Comparison of ENCODE assay signal across 1 cellular context in the genomic region with DNA sequence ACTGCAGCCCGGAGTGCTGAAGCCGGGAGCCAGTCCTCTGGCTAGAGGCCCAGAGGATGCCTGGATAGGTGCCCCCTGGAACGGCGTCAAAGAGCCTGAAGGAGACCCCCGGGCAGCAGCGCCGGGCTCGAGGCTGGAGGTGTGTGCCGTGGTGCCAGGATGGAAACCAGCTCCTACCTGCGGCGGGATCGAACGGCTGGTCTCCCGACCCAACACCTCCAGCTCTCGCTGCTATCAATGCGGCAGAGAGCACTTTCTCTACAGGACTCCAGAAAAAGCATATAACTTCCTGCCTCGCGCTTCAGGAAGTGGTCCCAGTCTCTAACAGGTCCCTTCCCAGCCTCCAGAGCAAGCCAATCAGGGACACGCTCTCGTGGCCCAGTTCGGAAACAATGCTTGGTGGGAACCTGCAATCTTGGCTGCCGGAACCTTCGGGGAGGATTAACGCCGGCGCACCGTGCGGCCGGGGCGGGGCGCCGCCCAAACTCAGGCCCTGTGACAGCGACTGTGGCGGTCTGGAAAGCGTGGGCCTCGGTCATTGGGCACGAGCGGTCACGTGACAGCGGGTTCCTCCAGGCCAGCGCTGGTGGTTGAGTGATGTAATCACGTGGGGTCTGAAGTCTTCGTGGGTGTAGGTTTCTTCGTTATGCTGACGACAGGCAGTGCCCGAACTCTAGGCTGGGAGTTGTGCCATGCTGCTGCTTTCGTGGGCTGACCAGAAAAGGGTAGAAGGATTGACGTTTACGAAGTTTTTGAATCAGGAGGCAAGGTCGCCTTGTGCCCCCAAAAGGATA.
TF ChIP-seq lines count a peak whose summit lies in the region.

A gene (minus strand): TSS at position 281 of the 794 bp plus-strand sequence. CDS start 430 bp downstream, outside the sequence.

TF ChIP-seq in SK-N-SH, 30 proteins besides CTCF, POLR2A, EP300 and RAD21 (continued from another document):
- TF ChIP-seq, protein P1, sequence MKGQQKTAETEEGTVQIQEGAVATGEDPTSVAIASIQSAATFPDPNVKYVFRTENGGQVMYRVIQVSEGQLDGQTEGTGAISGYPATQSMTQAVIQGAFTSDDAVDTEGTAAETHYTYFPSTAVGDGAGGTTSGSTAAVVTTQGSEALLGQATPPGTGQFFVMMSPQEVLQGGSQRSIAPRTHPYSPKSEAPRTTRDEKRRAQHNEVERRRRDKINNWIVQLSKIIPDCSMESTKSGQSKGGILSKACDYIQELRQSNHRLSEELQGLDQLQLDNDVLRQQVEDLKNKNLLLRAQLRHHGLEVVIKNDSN (IDR thresholded peaks at IDR 0.05; ENCODE audit: borderline replicate concordance, low read depth), result peak; percentile 99
- TF ChIP-seq POLR2AphosphoS5 (IDR thresholded peaks at IDR 0.05; ENCODE audit: low read depth, low read length) (peak; percentile 79), SMC3 (IDR thresholded peaks at IDR 0.05; ENCODE audit: low read depth, low read length) (no peak), MEF2A (IDR thresholded peaks at IDR 0.05; ENCODE audit: borderline replicate concordance, low read depth) (no peak), RFX5 (IDR thresholded peaks at IDR 0.05; ENCODE audit: low read length) (peak; percentile 75), EZH2phosphoT487 (IDR thresholded peaks at IDR 0.05; ENCODE audit: borderline replicate concordance, low read depth) (no peak), GATA2 (CRISPR knock-in tag; IDR thresholded peaks at IDR 0.05) (peak; percentile 30; the same call in 1 of the 2 replicates), RXRA (IDR thresholded peaks at IDR 0.05; ENCODE audit: borderline replicate concordance, low read depth) (no peak), SIN3A (IDR thresholded peaks at IDR 0.05; ENCODE audit: borderline replicate concordance, low read depth, low read length) (peak; percentile 88; the same call in 1 of the 2 replicates), FOXM1 (IDR thresholded peaks at IDR 0.05; ENCODE audit: low read depth) (no peak), RCOR1 (IDR thresholded peaks at IDR 0.05; ENCODE audit: low read length) (peak; percentile 78), MXI1 (IDR thresholded peaks at IDR 0.05; ENCODE audit: low read depth, low read length) (peak; percentile 96), JUND (IDR thresholded peaks at IDR 0.05) (no peak), NFIC (IDR thresholded peaks at IDR 0.05; ENCODE audit: borderline replicate concordance) (no peak; the same call in 1 of the 2 replicates), NRF1 (IDR thresholded peaks at IDR 0.05; ENCODE audit: low read depth, low read length) (no peak), TAF1 (IDR thresholded peaks at IDR 0.05; ENCODE audit: borderline replicate concordance, low read depth, low read length) (peak; percentile 66), TCF12 (IDR thresholded peaks at IDR 0.05) (peak; percentile 43; the same call in 1 of the 2 replicates), ELF1 (IDR thresholded peaks at IDR 0.05) (peak; percentile 90), TEAD4 (IDR thresholded peaks at IDR 0.05; ENCODE audit: borderline replicate concordance, insufficient read depth) (no peak), YY1 (IDR thresholded peaks at IDR 0.05; ENCODE audit: low read depth) (0 out of 2 replicates have a peak, but pooled peaks have one; percentile 43)
- TF ChIP-seq, protein P2, sequence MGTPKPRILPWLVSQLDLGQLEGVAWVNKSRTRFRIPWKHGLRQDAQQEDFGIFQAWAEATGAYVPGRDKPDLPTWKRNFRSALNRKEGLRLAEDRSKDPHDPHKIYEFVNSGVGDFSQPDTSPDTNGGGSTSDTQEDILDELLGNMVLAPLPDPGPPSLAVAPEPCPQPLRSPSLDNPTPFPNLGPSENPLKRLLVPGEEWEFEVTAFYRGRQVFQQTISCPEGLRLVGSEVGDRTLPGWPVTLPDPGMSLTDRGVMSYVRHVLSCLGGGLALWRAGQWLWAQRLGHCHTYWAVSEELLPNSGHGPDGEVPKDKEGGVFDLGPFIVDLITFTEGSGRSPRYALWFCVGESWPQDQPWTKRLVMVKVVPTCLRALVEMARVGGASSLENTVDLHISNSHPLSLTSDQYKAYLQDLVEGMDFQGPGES (IDR thresholded peaks at IDR 0.05; ENCODE audit: low read depth, low read length), result peak; percentile 39
- TF ChIP-seq, protein P3, sequence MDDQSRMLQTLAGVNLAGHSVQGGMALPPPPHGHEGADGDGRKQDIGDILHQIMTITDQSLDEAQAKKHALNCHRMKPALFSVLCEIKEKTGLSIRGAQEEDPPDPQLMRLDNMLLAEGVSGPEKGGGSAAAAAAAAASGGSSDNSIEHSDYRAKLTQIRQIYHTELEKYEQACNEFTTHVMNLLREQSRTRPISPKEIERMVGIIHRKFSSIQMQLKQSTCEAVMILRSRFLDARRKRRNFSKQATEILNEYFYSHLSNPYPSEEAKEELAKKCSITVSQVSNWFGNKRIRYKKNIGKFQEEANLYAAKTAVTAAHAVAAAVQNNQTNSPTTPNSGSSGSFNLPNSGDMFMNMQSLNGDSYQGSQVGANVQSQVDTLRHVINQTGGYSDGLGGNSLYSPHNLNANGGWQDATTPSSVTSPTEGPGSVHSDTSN (IDR thresholded peaks at IDR 0.05), result no peak
